ENCODE assay signal across 34 cellular contexts in the genomic region with DNA sequence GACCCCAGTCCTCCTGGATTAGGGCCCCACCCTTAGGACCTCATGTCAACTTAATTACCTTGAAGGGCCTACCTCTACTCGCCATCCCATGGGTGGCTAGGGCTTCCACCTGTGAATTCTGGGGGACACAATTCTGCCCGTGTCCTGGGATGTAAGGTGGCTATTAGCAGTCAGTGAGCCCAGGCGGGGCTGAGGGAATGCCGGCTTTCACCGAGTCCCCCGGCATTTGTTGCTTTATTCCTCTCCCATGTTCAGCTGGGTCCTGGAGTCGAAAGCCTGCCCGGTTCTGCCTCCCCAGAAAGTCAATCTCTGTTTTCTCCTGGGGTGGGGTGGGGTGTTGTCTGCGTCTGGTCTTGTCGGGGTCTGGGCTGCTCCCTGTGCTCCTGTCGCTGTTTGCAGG.
"Had no signal": no experiment of that assay in that cellular context is flagged by ENCODE, and none has a peak within 500 bp of the region (broad histone marks: within the 10 kb centered on the region; RNA-seq: fewer than 3 reads in every experiment).

No MANE protein-coding gene starts in this region.

- H3K27ac ChIP-seq: KMS-11 had no signal

- H3K36me3 ChIP-seq: MG63 had no signal

- H3K9ac ChIP-seq: KMS-11 had no signal

- H3K4me2 ChIP-seq: KMS-11 had no signal

- H3K4me3 ChIP-seq: MG63 had no signal

- DNase-seq: Karpas-422, Kasumi-1, KBM-7, KG1, MG63, MM.1S, MV-4-11, NCI-H1048, NCI-H1092, NCI-H1105, NCI-H1105 treated with DMSO at 0.1 percent for 48 hours, NCI-H1417, NCI-H1417 treated with DMSO at 0.1 percent for 48 hours, NCI-H1436, NCI-H1436 treated with DMSO at 0.1 percent for 48 hours, NCI-H146, NCI-H1694, NCI-H1694 treated with DMSO at 0.1 percent for 48 hours, NCI-H187, NCI-H187 treated with DMSO at 0.1 percent for 48 hours, NCI-H1930, NCI-H2029, NCI-H2029 treated with DMSO at 0.1 percent for 48 hours, NCI-H2081, NCI-H2081 treated with DMSO at 0.1 percent for 48 hours, NCI-H2107, NCI-H2171, NCI-H2171 treated with DMSO at 0.1 percent for 48 hours, NCI-H2227 treated with DMSO at 0.1 percent for 48 hours, NCI-H226, NCI-H345, NCI-H446, NCI-H446 treated with DMSO at 0.1 percent for 48 hours had no signal

- H3K27me3 ChIP-seq: MG63 had no signal

- H3K9me3 ChIP-seq: MG63 had no signal
